1 cellular context compared by ENCODE assay signal in the genomic region with DNA sequence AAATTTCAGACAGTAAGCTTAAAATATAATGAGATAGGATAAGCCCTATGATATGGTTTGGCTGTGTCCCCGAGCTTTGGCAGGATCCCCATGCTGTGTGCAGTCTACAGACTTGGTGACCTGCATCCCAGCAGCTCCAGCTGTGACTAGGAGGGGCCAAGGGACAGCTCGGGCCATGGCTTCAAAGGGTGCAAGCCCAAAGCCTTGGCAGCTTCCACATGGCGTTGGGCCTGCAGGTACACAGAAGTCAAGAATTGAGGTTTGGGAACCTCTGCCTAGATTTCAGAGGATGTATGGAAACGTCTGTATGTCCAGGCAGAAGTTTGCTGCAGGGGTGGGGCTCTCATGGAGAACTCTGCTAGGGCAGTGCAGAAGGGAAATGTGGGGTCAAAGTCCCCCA. TPM values are rescaled to one million over a fixed set of nuclear protein-coding genes. Genes with fewer than 3 reads are reported as not detected.
"Had no signal": no experiment of that assay in that cellular context is flagged by ENCODE, and none has a peak within 500 bp of the region (broad histone marks: within the 10 kb centered on the region; RNA-seq: fewer than 3 reads in every experiment).

No MANE protein-coding gene starts in this region.

RNA-seq across cellular contexts. Expression of gene FSD2, which starts 59.7 kb away (rescaled TPM):
- total RNA-seq: G401 had no signal
